Comparison of ENCODE assay signal across 11 cellular contexts in the genomic region with DNA sequence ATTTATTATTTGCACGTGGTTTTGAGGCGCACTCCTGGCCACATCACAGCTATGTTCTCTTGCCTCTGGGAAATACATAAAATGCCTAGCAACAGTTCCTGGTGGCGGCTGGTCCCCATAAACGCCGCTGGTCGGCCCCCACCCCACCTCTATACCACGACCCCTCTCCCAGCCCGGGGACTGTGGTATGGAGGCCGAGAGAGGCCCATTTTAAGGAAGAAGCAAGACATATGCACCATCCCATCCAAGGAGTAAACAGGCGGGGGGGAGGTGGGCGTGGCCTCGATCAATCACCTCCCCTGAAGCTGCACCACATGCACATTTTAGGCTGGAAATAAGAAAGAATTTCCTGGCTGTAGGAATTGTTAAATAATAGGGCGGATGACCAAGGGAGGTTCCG.
A peak's percentile ranks its signal among the peaks of the same experiment; 100 is the strongest.
DNase-seq lines count a peak whose midpoint lies in the region; ATAC-seq and TF ChIP-seq lines count a peak whose summit lies in the region.
"Had no signal": no experiment of that assay in that cellular context is flagged by ENCODE, and none has a peak within 500 bp of the region (broad histone marks: within the 10 kb centered on the region; RNA-seq: fewer than 3 reads in every experiment).

No MANE protein-coding gene starts in this region.

- peaks cover 71% of the 10 kb centered on the region for H3K4me1 Mint-ChIP-seq in activated CD4-positive, alpha-beta T cell treated with anti-CD3 and anti-CD28 coated beads, Interleukin-2, amount 10 ng/mL, durations not matched to agents 7 days and 5 days

- WGBS in tibial nerve, 2 donors = 53 to 67% methylated on average over 14 of the region's 14 CpGs

- CTCF ChIA-PET in activated CD4-positive, alpha-beta T cell treated with anti-CD3 and anti-CD28 coated beads, Interleukin-2, amount 10 ng/mL, durations not matched to agents 7 days and 5 days (lab: Charles Lee) = interaction anchor here (1.8 kb wide), 1 partner anchor 12 kb away, joined by 7 read pairs; no protein-coding TSS in a partner anchor

- no peaks in the 10 kb centered on the region for H3K9me3 ChIP-seq in mucosa of rectum (ENCODE audit: control insufficient read depth in 2 of 2, low read length in 2 of 2)
- H3K9me3 ChIP-seq in tibial nerve = no peaks in the 10 kb centered on the region

- H3K27me3 ChIP-seq in mucosa of rectum (ENCODE audit: control insufficient read depth in 2 of 2, insufficient read depth in 2 of 2, low read length in 2 of 2) = no peaks in the 10 kb centered on the region
- H3K27me3 ChIP-seq in tibial nerve = no peaks in the 10 kb centered on the region

- POLR2A ChIA-PET in activated CD4-positive, alpha-beta T cell treated with anti-CD3 and anti-CD28 coated beads, Interleukin-2, amount 10 ng/mL, durations not matched to agents 7 days and 5 days (lab: Charles Lee) = no interaction called here

- H3K36me3 ChIP-seq in mucosa of rectum (ENCODE audit: control insufficient read depth in 2 of 2, insufficient read depth in 2 of 2, low read length in 2 of 2) (no peaks in the 10 kb centered on the region), tibial nerve (no peaks in the 10 kb centered on the region)

- TF ChIP-seq EP300 in tibial nerve (IDR thresholded peaks at IDR 0.05) = no peak

- no peaks in the 10 kb centered on the region for H3K27me3 Mint-ChIP-seq in activated CD4-positive, alpha-beta T cell treated with anti-CD3 and anti-CD28 coated beads, Interleukin-2, amount 10 ng/mL, durations not matched to agents 7 days and 5 days

- no peak for DNase-seq in activated CD4-positive, alpha-beta T cell treated with anti-CD3 and anti-CD28 coated beads, Interleukin-2, amount 10 ng/mL, durations not matched to agents 7 days and 5 days
- DNase-seq in activated CD4-positive, alpha-beta T cell treated with anti-CD3 and anti-CD28 coated beads, Interleukin-2, amount 50 U/mL, for 4 hours = no peak
- DNase-seq in cerebellar cortex (ENCODE audit: low spot score) (peak; percentile 68), tibial nerve (ENCODE audit: low spot score in 2 of 2) (peak; percentile 61 to 64), SHP77 (lab: John Stamatoyannopoulos, UW) (no peak), GDM1 (lab: John Stamatoyannopoulos, UW) (no peak)
- DNase-seq: stimulated activated naive CD8-positive, alpha-beta T cell treated with anti-CD3 and anti-CD28 coated beads, Interleukin-15, Interleukin-2, amounts not matched to agents 100 U/mL and 50 U/mL, for 24 hours had no signal

- H3K4me3 ChIP-seq in mucosa of rectum (ENCODE audit: low read length in 2 of 2) = no peak overlapping the region
- peak overlapping the region; percentile 1 to 32 (median 6) for H3K4me3 ChIP-seq in tibial nerve
- H3K4me3 ChIP-seq: GM12878 had no signal

- TF ChIP-seq CTCF in tibial nerve (IDR thresholded peaks at IDR 0.05) = no peak

- H3K27ac ChIP-seq in mucosa of rectum (ENCODE audit: low read depth in 2 of 2, low read length in 2 of 2) (peak overlapping the region; percentile 73 to 74), tibial nerve (peak overlapping the region; percentile 79 to 96 (median 94))

- peaks cover 10 to 15% of the 10 kb centered on the region in 2 donors for H3K4me1 ChIP-seq in mucosa of rectum (ENCODE audit: control insufficient read depth in 2 of 2, insufficient read depth in 2 of 2, low read length in 2 of 2)
- H3K4me1 ChIP-seq in tibial nerve = peaks cover 0 to 73% (median 33%) of the 10 kb centered on the region in 4 donors

- H3K4me3 Mint-ChIP-seq in activated CD4-positive, alpha-beta T cell treated with anti-CD3 and anti-CD28 coated beads, Interleukin-2, amount 10 ng/mL, durations not matched to agents 7 days and 5 days = no peak overlapping the region

- H3K36me3 Mint-ChIP-seq in activated CD4-positive, alpha-beta T cell treated with anti-CD3 and anti-CD28 coated beads, Interleukin-2, amount 10 ng/mL, durations not matched to agents 7 days and 5 days (ENCODE audit: low read depth) = peaks cover 84% of the 10 kb centered on the region

- H3K9ac ChIP-seq in mucosa of rectum (ENCODE audit: low read depth in 1 of 2, low read length in 2 of 2) = no peak overlapping the region

- H3K27ac Mint-ChIP-seq in activated CD4-positive, alpha-beta T cell treated with anti-CD3 and anti-CD28 coated beads, Interleukin-2, amount 10 ng/mL, durations not matched to agents 7 days and 5 days = peak overlapping the region; percentile 22

- peaks cover 19% of the 10 kb centered on the region for H3K9me3 Mint-ChIP-seq in activated CD4-positive, alpha-beta T cell treated with anti-CD3 and anti-CD28 coated beads, Interleukin-2, amount 10 ng/mL, durations not matched to agents 7 days and 5 days

- no peak for ATAC-seq in HG03442 (IDR thresholded peaks at IDR 0.05; ENCODE audit: unreplicated experiment)
- ATAC-seq: esophagus mucosa; GM12878; stimulated activated naive CD8-positive, alpha-beta T cell treated with anti-CD3 and anti-CD28 coated beads, Interleukin-15, Interleukin-2, amounts not matched to agents 100 U/mL and 50 U/mL, for 24 hours had no signal

- no peak for TF ChIP-seq POLR2A in tibial nerve (IDR thresholded peaks at IDR 0.05)

Comparison
In these comparisons a context has a peak if more than half of its experiments do, and no peak if none do; other contexts are left out.
1. DNase-seq: peak in cerebellar cortex (single experiment) and tibial nerve (2 of 2); none in activated CD4-positive, alpha-beta T cell treated with anti-CD3 and anti-CD28 coated beads, Interleukin-2, amount 10 ng/mL, durations not matched to agents 7 days and 5 days (single experiment), activated CD4-positive, alpha-beta T cell treated with anti-CD3 and anti-CD28 coated beads, Interleukin-2, amount 50 U/mL, for 4 hours (0 of 2), SHP77 (0 of 2) and GDM1 (single experiment).
2. H3K4me3 ChIP-seq: peak in tibial nerve (4 of 4); none in mucosa of rectum (0 of 2).